19 cellular contexts compared by ENCODE assay signal in genomic region chr4:56240554-56241190, GRCh38.
DNase-seq lines count a peak whose midpoint lies in the region; ATAC-seq and TF ChIP-seq lines count a peak whose summit lies in the region.
"Had no signal": no experiment of that assay in that cellular context is flagged by ENCODE, and none has a peak within 500 bp of the region (broad histone marks: within the 10 kb centered on the region; RNA-seq: fewer than 3 reads in every experiment).

No MANE protein-coding gene starts in this region.

- H2AFZ ChIP-seq in trophoblast cell (ENCODE audit: insufficient read depth, low read length, poor library complexity), result no peak overlapping the region

- no peak overlapping the region for H3K4ac ChIP-seq in trophoblast cell (ENCODE audit: low read depth, low read length)

- no peak overlapping the region for H3K27ac Mint-ChIP-seq in endodermal cell
- H3K27ac Mint-ChIP-seq: activated CD8-positive, alpha-beta T cell treated with anti-CD3 and anti-CD28 coated beads, Interleukin-2, amount 10 ng/mL, durations not matched to agents 7 days and 5 days; activated naive CD4-positive, alpha-beta T cell treated with anti-CD3 and anti-CD28 coated beads, Interleukin-2, amount 10 ng/mL, durations not matched to agents 7 days and 5 days; activated T-cell treated with anti-CD3 and anti-CD28 coated beads, Interleukin-2, amount 50 U/mL, for 24 hours; HFFc6; stimulated activated effector memory CD8-positive, alpha-beta T cell treated with anti-CD3 and anti-CD28 coated beads, Interleukin-12 subunit alpha, Interleukin-12 subunit beta, amount 100 ng/mL, for 72 hours had no signal

- no peaks in the 10 kb centered on the region for H3K27me3 ChIP-seq in Peyer's patch
- no peaks in the 10 kb centered on the region for H3K27me3 ChIP-seq in endodermal cell (ENCODE audit: control insufficient read depth, insufficient read depth, low read length, poor library complexity, severe bottlenecking)
- H3K27me3 ChIP-seq in trophoblast cell (ENCODE audit: insufficient read depth, low read length), result no peaks in the 10 kb centered on the region

- no peak overlapping the region for H4K8ac ChIP-seq in trophoblast cell (ENCODE audit: low read depth, low read length)

- no peak overlapping the region for H3K4me3 ChIP-seq in HEK293 (ENCODE audit: low read depth, low read length)
- H3K4me3 ChIP-seq in Peyer's patch, result peak overlapping the region in 1 of 4 donors; percentile 14
- H3K4me3 ChIP-seq in endodermal cell (ENCODE audit: low read length), result no peak overlapping the region
- no peak overlapping the region for H3K4me3 ChIP-seq in trophoblast cell (ENCODE audit: low read depth, low read length)

- H2BK120ac ChIP-seq in trophoblast cell (ENCODE audit: insufficient read depth, low read length, poor library complexity), result peak overlapping the region; percentile 25

- no peaks in the 10 kb centered on the region for H3K9me3 Mint-ChIP-seq in endodermal cell
- H3K9me3 Mint-ChIP-seq: activated naive CD4-positive, alpha-beta T cell treated with anti-CD3 and anti-CD28 coated beads, Interleukin-2, amount 10 ng/mL, durations not matched to agents 7 days and 5 days; activated T-cell treated with anti-CD3 and anti-CD28 coated beads, Interleukin-2, amount 50 U/mL, for 24 hours; HFFc6; stimulated activated effector memory CD8-positive, alpha-beta T cell treated with anti-CD3 and anti-CD28 coated beads, Interleukin-12 subunit alpha, Interleukin-12 subunit beta, amount 100 ng/mL, for 72 hours had no signal

- TF ChIP-seq POLR2A in Peyer's patch (IDR thresholded peaks at IDR 0.05), result no peak

- H3K4me1 ChIP-seq in HEK293 (ENCODE audit: control insufficient read depth, insufficient read depth, low read length) (no peaks in the 10 kb centered on the region), Peyer's patch (peaks cover 0 to 29% (median under 1%) of the 10 kb centered on the region in 4 donors), endodermal cell (ENCODE audit: control insufficient read depth, insufficient read depth, low read length) (no peaks in the 10 kb centered on the region), trophoblast cell (ENCODE audit: control insufficient read depth in 1 of 2, insufficient read depth in 2 of 2, low read length in 2 of 2) (peaks cover 16 to 20% of the 10 kb centered on the region in 2 experiments)

- H3K4me3 Mint-ChIP-seq in endodermal cell, result no peak overlapping the region
- H3K4me3 Mint-ChIP-seq: activated CD8-positive, alpha-beta T cell treated with anti-CD3 and anti-CD28 coated beads, Interleukin-2, amount 10 ng/mL, durations not matched to agents 7 days and 5 days; activated naive CD4-positive, alpha-beta T cell treated with anti-CD3 and anti-CD28 coated beads, Interleukin-2, amount 10 ng/mL, durations not matched to agents 7 days and 5 days; activated T-cell treated with anti-CD3 and anti-CD28 coated beads, Interleukin-2, amount 50 U/mL, for 24 hours; HFFc6; stimulated activated effector memory CD8-positive, alpha-beta T cell treated with anti-CD3 and anti-CD28 coated beads, Interleukin-12 subunit alpha, Interleukin-12 subunit beta, amount 100 ng/mL, for 72 hours had no signal

- no peak overlapping the region for H3K4me2 ChIP-seq in trophoblast cell (ENCODE audit: low read length)
- H3K4me2 ChIP-seq: KMS-11 had no signal

- H3K79me1 ChIP-seq in trophoblast cell (ENCODE audit: low read length), result peaks cover 4% of the 10 kb centered on the region

- H3K4me1 Mint-ChIP-seq in endodermal cell, result peaks cover 20% of the 10 kb centered on the region
- H3K4me1 Mint-ChIP-seq: activated naive CD4-positive, alpha-beta T cell treated with anti-CD3 and anti-CD28 coated beads, Interleukin-2, amount 10 ng/mL, durations not matched to agents 7 days and 5 days; stimulated activated effector memory CD8-positive, alpha-beta T cell treated with anti-CD3 and anti-CD28 coated beads, Interleukin-12 subunit alpha, Interleukin-12 subunit beta, amount 100 ng/mL, for 72 hours had no signal

- H3K79me2 ChIP-seq in trophoblast cell (ENCODE audit: control insufficient read depth, insufficient read depth, low read length, poor library complexity), result no peaks in the 10 kb centered on the region

- H3K9ac ChIP-seq in endodermal cell (ENCODE audit: extremely low read depth, low read length, poor library complexity, severe bottlenecking) (no peak overlapping the region), trophoblast cell (ENCODE audit: low read length) (no peak overlapping the region)
- H3K9ac ChIP-seq: KMS-11 had no signal

- H3K27me3 Mint-ChIP-seq in endodermal cell (ENCODE audit: insufficient read depth), result no peaks in the 10 kb centered on the region

- H3K9me3 ChIP-seq in HEK293 (ENCODE audit: control insufficient read depth, insufficient read depth, low read depth, low read length) (no peaks in the 10 kb centered on the region), Peyer's patch (no peaks in the 10 kb centered on the region), endodermal cell (ENCODE audit: control insufficient read depth, low read length) (no peaks in the 10 kb centered on the region), trophoblast cell (ENCODE audit: insufficient read depth, low read depth, low read length) (no peaks in the 10 kb centered on the region)

- DNase-seq in Peyer's patch (no peak), endodermal cell (no peak), trophoblast cell (no peak), cerebellar nuclear complex (lab: John Stamatoyannopoulos, UW) (no peak), SW 1271 (lab: John Stamatoyannopoulos, UW) (no peak)
- DNase-seq: activated CD8-positive, alpha-beta T cell treated with anti-CD3 and anti-CD28 coated beads, Interleukin-2, amount 10 ng/mL, durations not matched to agents 7 days and 5 days; activated naive CD4-positive, alpha-beta T cell treated with anti-CD3 and anti-CD28 coated beads, Interleukin-2, amount 10 ng/mL, durations not matched to agents 7 days and 5 days; activated T-cell treated with anti-CD3 and anti-CD28 coated beads, Interleukin-2, amount 50 U/mL, for 24 hours; aorta; DND-41; HFFc6; MV-4-11; NCI-H2081 treated with DMSO at 0.1 percent for 48 hours; NCI-H526 treated with DMSO at 0.1 percent for 48 hours; OCI-M1 had no signal

- H4K91ac ChIP-seq in trophoblast cell (ENCODE audit: low read depth, low read length), result no peak overlapping the region

- H3K14ac ChIP-seq in trophoblast cell (ENCODE audit: low read length), result no peak overlapping the region

- no peak overlapping the region for H3K23ac ChIP-seq in trophoblast cell (ENCODE audit: low read length)

- ATAC-seq in HG02938 (IDR thresholded peaks at IDR 0.05; ENCODE audit: unreplicated experiment), result no peak
- ATAC-seq: activated CD8-positive, alpha-beta T cell treated with anti-CD3 and anti-CD28 coated beads, Interleukin-2, amount 10 ng/mL, durations not matched to agents 7 days and 5 days; stimulated activated effector memory CD8-positive, alpha-beta T cell treated with anti-CD3 and anti-CD28 coated beads, Interleukin-12 subunit alpha, Interleukin-12 subunit beta, amount 100 ng/mL, for 72 hours had no signal

- CTCF ChIA-PET in HEK293 (lab: Yijun Ruan, JAX), result no interaction called here

- POLR2A ChIA-PET in HEK293 (lab: Yijun Ruan, JAX), result no interaction called here

- H3K36me3 ChIP-seq in HEK293 (ENCODE audit: control insufficient read depth in 2 of 2, insufficient read depth in 1 of 2, low read length in 2 of 2), result no peaks in the 10 kb centered on the region
- H3K36me3 ChIP-seq in Peyer's patch, result no peaks in the 10 kb centered on the region
- no peaks in the 10 kb centered on the region for H3K36me3 ChIP-seq in endodermal cell (ENCODE audit: control insufficient read depth, insufficient read depth, low read length)
- H3K36me3 ChIP-seq in trophoblast cell (ENCODE audit: control insufficient read depth in 1 of 2, insufficient read depth in 2 of 2, low read length in 2 of 2), result peaks cover 0 to 3% of the 10 kb centered on the region in 2 experiments

- 82 to 91% methylated on average over 6 to 7 of the region's 7 CpGs for WGBS in endodermal cell (ENCODE audit: insufficient coverage in 1 of 2, insufficient read length in 1 of 2), 2 experiments
- WGBS in trophoblast cell (ENCODE audit: extremely low coverage, insufficient coverage, insufficient read length), result no CpG with 5 or more reads among the region's 7 CpGs

- no peak overlapping the region for H2AK5ac ChIP-seq in trophoblast cell (ENCODE audit: low read length)

- no peaks in the 10 kb centered on the region for H3K36me3 Mint-ChIP-seq in endodermal cell (ENCODE audit: low read depth)
- H3K36me3 Mint-ChIP-seq: activated naive CD4-positive, alpha-beta T cell treated with anti-CD3 and anti-CD28 coated beads, Interleukin-2, amount 10 ng/mL, durations not matched to agents 7 days and 5 days; stimulated activated effector memory CD8-positive, alpha-beta T cell treated with anti-CD3 and anti-CD28 coated beads, Interleukin-12 subunit alpha, Interleukin-12 subunit beta, amount 100 ng/mL, for 72 hours had no signal

- peak overlapping the region; percentile 37 for H2BK12ac ChIP-seq in trophoblast cell (ENCODE audit: low read length)

- H2BK5ac ChIP-seq in trophoblast cell (ENCODE audit: low read depth, low read length, poor library complexity), result no peak overlapping the region

- no peak overlapping the region for H3K18ac ChIP-seq in trophoblast cell (ENCODE audit: low read length)

- H3K27ac ChIP-seq in HEK293 (ENCODE audit: extremely low read depth, low read depth, low read length) (no peak overlapping the region), Peyer's patch (peak overlapping the region in 3 of 4 donors; percentile 1 to 76 (median 68)), endodermal cell (ENCODE audit: low read depth, low read length) (peak overlapping the region; percentile 6), trophoblast cell (ENCODE audit: low read depth, low read length) (peak overlapping the region; percentile 53)
- H3K27ac ChIP-seq: KMS-11 had no signal

- no peak overlapping the region for H4K12ac ChIP-seq in trophoblast cell (ENCODE audit: low read depth, low read length)

- TF ChIP-seq CTCF in HEK293 (tag by site-specific recombination; IDR thresholded peaks at IDR 0.05) (no peak), Peyer's patch (IDR thresholded peaks at IDR 0.05) (no peak), endodermal cell (conservative IDR thresholded peaks at IDR 0.05) (no peak)
